In the genomic region with DNA sequence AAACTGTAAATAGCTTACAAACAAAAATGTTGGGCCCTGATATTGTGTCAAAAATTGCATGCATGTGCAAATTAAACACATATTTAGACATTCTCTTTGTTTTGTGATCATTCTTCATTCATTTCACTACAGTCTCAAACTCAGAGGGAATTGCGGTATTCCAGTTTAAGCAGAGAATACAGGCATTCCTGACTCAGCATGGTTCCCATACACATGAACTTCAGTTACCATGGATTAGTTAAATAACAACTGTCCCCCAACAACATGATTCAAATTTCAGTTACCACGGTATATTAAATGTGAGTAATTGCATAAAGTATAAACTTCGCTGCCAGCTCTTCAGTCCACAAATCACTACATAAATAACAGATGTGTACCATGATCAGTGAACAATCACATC, we compare ENCODE assay signal across 22 cellular contexts.
A peak's percentile ranks its signal among the peaks of the same experiment; 100 is the strongest.
DNase-seq lines count a peak whose midpoint lies in the region; ATAC-seq, FAIRE-seq and TF ChIP-seq lines count a peak whose summit lies in the region.
"Had no signal": no experiment of that assay in that cellular context is flagged by ENCODE, and none has a peak within 500 bp of the region (broad histone marks: within the 10 kb centered on the region; RNA-seq: fewer than 3 reads in every experiment).

No MANE protein-coding gene starts in this region.

- peak overlapping the region in 1 of 5 experiments; percentile 14 for H3K27ac Mint-ChIP-seq in brain
- H3K27ac Mint-ChIP-seq: CD14-positive monocyte had no signal

- no peaks in the 10 kb centered on the region for H3F3A ChIP-seq in smooth muscle cell (ENCODE audit: low read depth)

- peaks cover 12% of the 10 kb centered on the region; the same call in 1 of the 2 replicates for H3K4me1 ChIP-seq in HUES6 (ENCODE audit: control insufficient read depth, insufficient read depth, low read length)
- H3K4me1 ChIP-seq in iPS-20b (ENCODE audit: insufficient read depth, low read length): peaks cover 13% of the 10 kb centered on the region; the same call in 1 of the 2 replicates
- no peaks in the 10 kb centered on the region for H3K4me1 ChIP-seq in smooth muscle cell (ENCODE audit: low read depth)
- H3K4me1 ChIP-seq: SJCRH30 had no signal

- DNase-seq in smooth muscle cell (lab: John Stamatoyannopoulos, UW; ENCODE audit: unreplicated experiment): no peak
- no peak for DNase-seq in dedifferentiated amniotic fluid mesenchymal stem cell (ENCODE audit: extremely low spot score)
- no peak for DNase-seq in erythroblast (lab: John Stamatoyannopoulos, UW)
- DNase-seq in RCC 7860 (ENCODE audit: low spot score): no peak
- DNase-seq: ACHN, AML-193, DMS 273 treated with DMSO at 0.1 percent for 48 hours, GDM1, NCI-H1417, NCI-H187 treated with DMSO at 0.1 percent for 48 hours, NCI-H526 treated with DMSO at 0.1 percent for 48 hours, OCI-M1, SJCRH30 had no signal

- no peaks in the 10 kb centered on the region for H3K36me3 ChIP-seq in HUES6 (ENCODE audit: control insufficient read depth, insufficient read depth, low read length)
- no peaks in the 10 kb centered on the region for H3K36me3 ChIP-seq in iPS-20b (ENCODE audit: insufficient read depth, low read depth, low read length)
- H3K36me3 ChIP-seq in smooth muscle cell (ENCODE audit: low read depth): no peaks in the 10 kb centered on the region
- H3K36me3 ChIP-seq: SJCRH30 had no signal

- H3K4me1 Mint-ChIP-seq in brain: peaks cover 11% of the 10 kb centered on the region
- H3K4me1 Mint-ChIP-seq: CD14-positive monocyte had no signal

- no peaks in the 10 kb centered on the region for H4K20me1 ChIP-seq in smooth muscle cell (ENCODE audit: low read depth)

- no peaks in the 10 kb centered on the region for H3K27me3 Mint-ChIP-seq in brain

- peak overlapping the region; percentile 57 for H3K27ac ChIP-seq in HUES6 (ENCODE audit: low read depth, low read length)
- no peak overlapping the region for H3K27ac ChIP-seq in iPS-20b (ENCODE audit: low read length)
- H3K27ac ChIP-seq in smooth muscle cell (ENCODE audit: low read depth): no peak overlapping the region
- H3K27ac ChIP-seq: RWPE1, SJCRH30 had no signal

- H3K4me3 Mint-ChIP-seq in brain: peak overlapping the region in 3 of 5 experiments; percentile 2 to 34 (median 12)
- H3K4me3 Mint-ChIP-seq: CD14-positive monocyte had no signal

- no peaks in the 10 kb centered on the region for H3K36me3 Mint-ChIP-seq in brain
- H3K36me3 Mint-ChIP-seq: CD14-positive monocyte had no signal

- no peak for ATAC-seq in GM21423 (IDR thresholded peaks at IDR 0.05; ENCODE audit: unreplicated experiment)
- ATAC-seq: GM12878 had no signal

- no peak overlapping the region for H3K4me2 ChIP-seq in smooth muscle cell

- H3K27me3 ChIP-seq in HUES6 (ENCODE audit: control insufficient read depth, insufficient read depth, low read length): no peaks in the 10 kb centered on the region
- H3K27me3 ChIP-seq in iPS-20b (ENCODE audit: insufficient read depth, low read length): no peaks in the 10 kb centered on the region
- H3K27me3 ChIP-seq in smooth muscle cell (ENCODE audit: low read depth): no peaks in the 10 kb centered on the region

- H3K4me3 ChIP-seq in HUES6 (ENCODE audit: low read depth, low read length) (no peak overlapping the region), iPS-20b (ENCODE audit: low read length) (peak overlapping the region; percentile 39), smooth muscle cell (no peak overlapping the region)
- H3K4me3 ChIP-seq: GM12878, SJCRH30 had no signal

- TF ChIP-seq POLR2A in erythroblast (IDR thresholded peaks at IDR 0.05; ENCODE audit: low read length): no peak

- H3K9me3 ChIP-seq in HUES6 (ENCODE audit: control insufficient read depth, insufficient read depth, low read depth, low read length) (no peaks in the 10 kb centered on the region), iPS-20b (ENCODE audit: insufficient read depth, low read depth, low read length) (no peaks in the 10 kb centered on the region), smooth muscle cell (replicated peaks; ENCODE audit: low read depth) (no peaks in the 10 kb centered on the region)
- H3K9me3 ChIP-seq: SJCRH30 had no signal

- 62% methylated on average over 3 of the region's 3 CpGs for WGBS in smooth muscle cell (ENCODE audit: low lambda C conversion rate)

- peak overlapping the region; percentile 3 for H2AFZ ChIP-seq in smooth muscle cell (ENCODE audit: low read depth)

- H3K9ac ChIP-seq in HUES6 (ENCODE audit: low read length) (no peak overlapping the region), iPS-20b (ENCODE audit: low read depth, low read length) (no peak overlapping the region), smooth muscle cell (ENCODE audit: low read depth) (no peak overlapping the region)

- no peaks in the 10 kb centered on the region for H3K79me2 ChIP-seq in smooth muscle cell (ENCODE audit: low read depth)

- TF ChIP-seq CTCF in brain (conservative IDR thresholded peaks at IDR 0.05): no peak
- no peak for TF ChIP-seq CTCF in smooth muscle cell (IDR thresholded peaks at IDR 0.05; ENCODE audit: borderline replicate concordance, insufficient read depth, poor library complexity, severe bottlenecking)

- no peak for FAIRE-seq in RCC 7860 (lab: Jason Lieb, UNC)
- FAIRE-seq: GM12878, GM18507, H54 had no signal

- peaks cover 0 to 3% (median 0%) of the 10 kb centered on the region in 5 experiments for H3K9me3 Mint-ChIP-seq in brain
